ENCODE assay signal across 23 cellular contexts in genomic region chr12:40127408-40127807, GRCh38.
"Had no signal": no experiment of that assay in that cellular context is flagged by ENCODE, and none has a peak within 500 bp of the region (broad histone marks: within the 10 kb centered on the region; RNA-seq: fewer than 3 reads in every experiment).

No MANE protein-coding gene starts in this region.

- DNase-seq: hippocampal formation; left ventricle myocardium inferior; mesendoderm; naive B cell; natural killer cell; nephron progenitor cell; ovary; posterior cingulate gyrus; stimulated activated CD4-positive, alpha-beta T cell treated with anti-CD3 and anti-CD28 coated beads, Interleukin-12 subunit alpha, Interleukin-12 subunit beta, amount 100 ng/mL, for 4 hours; stimulated activated CD4-positive, alpha-beta T cell treated with anti-CD3 and anti-CD28 coated beads, Interleukin-15, amount 100 ng/mL, for 24 hours; stimulated activated CD4-positive, alpha-beta T cell treated with anti-CD3 and anti-CD28 coated beads, Interleukin-2, amount 100 ng/mL, for 24 hours; stimulated activated CD4-positive, alpha-beta T cell treated with anti-CD3 and anti-CD28 coated beads, Interleukin-4, amount 100 ng/mL, for 1 hour; stimulated activated naive CD4-positive, alpha-beta T cell; tibial artery; trophoblast cell; upper lobe of right lung had no signal

- FAIRE-seq: urothelium cell line had no signal

- H3K27ac ChIP-seq: left ventricle myocardium inferior, ovary, prostate gland, skin epidermis, suprapubic skin, thoracic aorta, tibial artery, upper lobe of right lung had no signal

- H3K4me3 ChIP-seq: left ventricle myocardium inferior, lung, ovary, prostate gland, skin epidermis, suprapubic skin, thoracic aorta, tibial artery, upper lobe of right lung had no signal

- H3K9me3 ChIP-seq: left ventricle myocardium inferior, ovary, prostate gland, suprapubic skin, thoracic aorta, tibial artery, upper lobe of right lung had no signal

- H3K4me1 ChIP-seq: left ventricle myocardium inferior, prostate gland, suprapubic skin, tibial artery, upper lobe of right lung had no signal

- ATAC-seq: natural killer cell, sciatic nerve, upper lobe of right lung had no signal

- H3K27me3 ChIP-seq: ovary, suprapubic skin, tibial artery, upper lobe of right lung had no signal

- H3K36me3 ChIP-seq: left ventricle myocardium inferior, ovary, prostate gland, suprapubic skin, thoracic aorta, tibial artery, upper lobe of right lung had no signal
